Comparison of ENCODE assay signal across 5 cellular contexts in the genomic region with DNA sequence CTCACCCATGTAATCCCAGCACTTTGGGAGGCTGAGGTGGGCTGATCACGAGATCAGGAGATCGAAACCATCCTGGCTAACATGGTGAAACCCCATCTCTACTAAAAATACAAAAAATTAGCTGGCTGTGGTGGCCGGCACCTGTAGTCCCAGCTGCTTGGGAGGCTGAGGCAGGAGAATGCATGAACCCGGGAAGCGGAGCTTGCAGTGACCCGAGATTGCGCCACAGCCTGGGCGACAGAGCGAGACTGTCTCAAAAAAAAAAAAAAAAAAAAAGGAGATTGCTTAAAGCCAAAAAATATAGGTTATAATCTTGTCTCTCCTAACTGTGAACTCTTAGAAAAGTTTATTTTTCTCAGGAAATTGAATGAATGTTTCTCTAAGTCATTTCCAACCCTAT. TPM values are rescaled to one million over a fixed set of nuclear protein-coding genes. Genes with fewer than 3 reads are reported as not detected.
"Had no signal": no experiment of that assay in that cellular context is flagged by ENCODE, and none has a peak within 500 bp of the region (broad histone marks: within the 10 kb centered on the region; RNA-seq: fewer than 3 reads in every experiment).

No MANE protein-coding gene starts in this region.

RNA-seq across cellular contexts. Expression of a gene that starts 11.7 kb away (rescaled TPM):
- total RNA-seq: M059J, OCI-LY7, PC-9, Right ventricle myocardium inferior, RPMI7951 had no signal
